In the genomic region with DNA sequence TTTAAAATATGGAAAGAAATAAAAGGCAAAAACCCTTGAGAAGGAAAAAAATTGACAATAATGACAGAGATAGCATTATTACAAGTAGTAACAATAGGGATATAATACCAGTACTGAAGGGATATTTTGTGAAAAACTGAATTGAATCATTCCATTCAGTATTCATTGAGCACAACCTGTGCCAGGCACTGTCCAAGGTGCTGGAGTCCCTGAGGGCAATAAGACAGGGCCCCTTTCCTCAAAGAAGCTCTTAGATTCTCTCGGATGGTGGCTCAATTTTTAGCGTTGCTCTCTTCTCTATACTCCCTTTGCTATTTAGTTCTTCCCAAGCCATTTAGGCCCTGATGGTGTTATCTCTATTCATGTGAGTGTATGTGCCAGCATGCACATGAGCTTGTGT, we compare ENCODE assay signal across 8 cellular contexts. TPM values are rescaled to one million over a fixed set of nuclear protein-coding genes. Genes with fewer than 3 reads are reported as not detected.
DNase-seq lines count a peak whose midpoint lies in the region; ATAC-seq lines count a peak whose summit lies in the region.
"Had no signal": no experiment of that assay in that cellular context is flagged by ENCODE, and none has a peak within 500 bp of the region (broad histone marks: within the 10 kb centered on the region; RNA-seq: fewer than 3 reads in every experiment).

No MANE protein-coding gene starts in this region.

- peak; percentile 41 for DNase-seq in EL
- peak; percentile 19 for DNase-seq in KBM-7
- DNase-seq in activated naive CD8-positive, alpha-beta T cell treated with anti-CD3 and anti-CD28 coated beads, Interleukin-2, amount 10 ng/mL, durations not matched to agents 7 days and 5 days: peak; percentile 31
- DNase-seq in iris pigment epithelial cell (ENCODE audit: low read depth): peak; percentile 41
- no peak for DNase-seq in C1 segment of cervical spinal cord (lab: John Stamatoyannopoulos, UW)
- no peak for DNase-seq in central memory CD4-positive, alpha-beta T cell
- DNase-seq: sigmoid colon had no signal

- no peak for ATAC-seq in activated naive CD8-positive, alpha-beta T cell treated with anti-CD3 and anti-CD28 coated beads, Interleukin-2, amount 10 ng/mL, durations not matched to agents 7 days and 5 days (ENCODE audit: low read depth)
- ATAC-seq in GM18867 (IDR thresholded peaks at IDR 0.05; ENCODE audit: unreplicated experiment): no peak

- H3K4me3 Mint-ChIP-seq in activated naive CD8-positive, alpha-beta T cell treated with anti-CD3 and anti-CD28 coated beads, Interleukin-2, amount 10 ng/mL, durations not matched to agents 7 days and 5 days: no peak overlapping the region

- no peaks in the 10 kb centered on the region for H3K4me1 Mint-ChIP-seq in activated naive CD8-positive, alpha-beta T cell treated with anti-CD3 and anti-CD28 coated beads, Interleukin-2, amount 10 ng/mL, durations not matched to agents 7 days and 5 days

- POLR2A ChIA-PET in activated naive CD8-positive, alpha-beta T cell treated with anti-CD3 and anti-CD28 coated beads, Interleukin-2, amount 10 ng/mL, durations not matched to agents 7 days and 5 days (lab: Charles Lee): no interaction called here

- H3K36me3 Mint-ChIP-seq in activated naive CD8-positive, alpha-beta T cell treated with anti-CD3 and anti-CD28 coated beads, Interleukin-2, amount 10 ng/mL, durations not matched to agents 7 days and 5 days: no peaks in the 10 kb centered on the region

- in situ Hi-C loops in KBM-7 (cut with MboI; ENCODE audit: low pct_unique_long_range_greater_than_20kb, low sequenced_read_pairs): no loop called here

- no peaks in the 10 kb centered on the region for H3K27me3 Mint-ChIP-seq in activated naive CD8-positive, alpha-beta T cell treated with anti-CD3 and anti-CD28 coated beads, Interleukin-2, amount 10 ng/mL, durations not matched to agents 7 days and 5 days

- no peaks in the 10 kb centered on the region for H3K9me3 Mint-ChIP-seq in activated naive CD8-positive, alpha-beta T cell treated with anti-CD3 and anti-CD28 coated beads, Interleukin-2, amount 10 ng/mL, durations not matched to agents 7 days and 5 days

- no peak overlapping the region for H3K27ac Mint-ChIP-seq in activated naive CD8-positive, alpha-beta T cell treated with anti-CD3 and anti-CD28 coated beads, Interleukin-2, amount 10 ng/mL, durations not matched to agents 7 days and 5 days

RNA-seq across cellular contexts. Expression of gene GAS2L3, which starts 34.3 kb away (rescaled TPM):
- total RNA-seq in activated naive CD8-positive, alpha-beta T cell treated with anti-CD3 and anti-CD28 coated beads, Interleukin-2, amount 10 ng/mL, durations not matched to agents 7 days and 5 days: 1 to 10 TPM; 4.2 to 4.8 TPM

Comparison
In these comparisons a context has a peak if more than half of its experiments do, and no peak if none do; other contexts are left out.
1. DNase-seq: peak in EL (single experiment), KBM-7 (single experiment), activated naive CD8-positive, alpha-beta T cell treated with anti-CD3 and anti-CD28 coated beads, Interleukin-2, amount 10 ng/mL, durations not matched to agents 7 days and 5 days (single experiment) and iris pigment epithelial cell (single experiment); none in C1 segment of cervical spinal cord (0 of 14) and central memory CD4-positive, alpha-beta T cell (single experiment).